ENCODE assay signal across 26 cellular contexts in the genomic region with DNA sequence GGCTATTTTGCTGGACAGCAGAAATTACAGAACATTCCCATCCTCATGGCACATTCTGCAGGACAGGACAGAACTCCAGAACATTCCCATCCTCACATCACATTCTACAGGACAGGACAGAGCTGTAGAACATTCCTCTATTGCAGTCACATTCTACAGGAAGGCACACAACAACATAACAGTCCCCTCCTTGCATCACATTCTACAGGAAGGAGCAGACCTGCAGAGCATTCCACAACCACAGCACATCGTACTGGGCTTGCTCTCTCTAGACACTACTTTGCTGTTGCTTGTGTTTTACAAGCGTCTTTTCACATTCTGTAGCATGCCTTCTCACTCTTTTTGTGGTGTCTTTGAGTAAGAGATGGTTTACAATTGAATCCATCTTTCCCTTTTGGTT.
"Had no signal": no experiment of that assay in that cellular context is flagged by ENCODE, and none has a peak within 500 bp of the region (broad histone marks: within the 10 kb centered on the region; RNA-seq: fewer than 3 reads in every experiment).

No MANE protein-coding gene starts in this region.

- H3K4me3 Mint-ChIP-seq: activated CD8-positive, alpha-beta T cell treated with anti-CD3 and anti-CD28 coated beads, Interleukin-2, amount 10 ng/mL, durations not matched to agents 7 days and 5 days; activated naive CD8-positive, alpha-beta T cell treated with anti-CD3 and anti-CD28 coated beads, Interleukin-2, amount 10 ng/mL, durations not matched to agents 7 days and 5 days; T-helper 17 cell; WTC11 had no signal

- ATAC-seq: activated CD8-positive, alpha-beta T cell treated with anti-CD3 and anti-CD28 coated beads, Interleukin-2, amount 10 ng/mL, durations not matched to agents 7 days and 5 days; Right ventricle myocardium inferior; T-helper 17 cell; WTC11 had no signal

- H3K4me3 ChIP-seq: adrenal gland, breast epithelium, SK-N-MC had no signal

- H3K9me3 Mint-ChIP-seq: activated naive CD8-positive, alpha-beta T cell treated with anti-CD3 and anti-CD28 coated beads, Interleukin-2, amount 10 ng/mL, durations not matched to agents 7 days and 5 days; WTC11 had no signal

- H3K4me1 Mint-ChIP-seq: activated naive CD8-positive, alpha-beta T cell treated with anti-CD3 and anti-CD28 coated beads, Interleukin-2, amount 10 ng/mL, durations not matched to agents 7 days and 5 days; WTC11 had no signal

- H3K4me1 ChIP-seq: breast epithelium had no signal

- H3K36me3 Mint-ChIP-seq: activated naive CD8-positive, alpha-beta T cell treated with anti-CD3 and anti-CD28 coated beads, Interleukin-2, amount 10 ng/mL, durations not matched to agents 7 days and 5 days; WTC11 had no signal

- H3K27me3 ChIP-seq: adrenal gland, breast epithelium had no signal

- DNase-seq: activated CD4-positive, alpha-beta T cell treated with anti-CD3 and anti-CD28 coated beads for 48 hours; activated CD4-positive, alpha-beta T cell treated with anti-CD3 and anti-CD28 coated beads, Interleukin-2, amount 50 U/mL, for 4 hours; activated CD4-positive, CD25-positive, alpha-beta regulatory T cell treated with anti-CD3 and anti-CD28 coated beads, Interleukin-2, amount 50 U/mL, for 72 hours; activated CD8-positive, alpha-beta memory T cell treated with anti-CD3 and anti-CD28 coated beads, Interleukin-2, amount 50 U/mL, for 48 hours; activated CD8-positive, alpha-beta T cell treated with anti-CD3 and anti-CD28 coated beads, Interleukin-2, amount 10 ng/mL, durations not matched to agents 7 days and 5 days; activated naive CD4-positive, alpha-beta T cell treated with anti-CD3 and anti-CD28 coated beads, Interleukin-2, amount 50 U/mL, for 16 hours; activated naive CD8-positive, alpha-beta T cell treated with anti-CD3 and anti-CD28 coated beads, Interleukin-2, amount 10 ng/mL, durations not matched to agents 7 days and 5 days; activated T-cell treated with anti-CD3 and anti-CD28 coated beads, Interleukin-2, amount 50 U/mL, for 1 hour; adrenal gland; aorta; caudate nucleus; NCI-H1092; NCI-H1417; NCI-H1694; NCI-H2029 treated with DMSO at 0.1 percent for 48 hours; NCI-H345; NCI-H510A; NCI-H526 treated with DMSO at 0.1 percent for 48 hours; NCI-H82; SW 1271; T-helper 17 cell; T-helper 9 cell had no signal

- H3K27me3 Mint-ChIP-seq: T-helper 17 cell had no signal

- H3K9me3 ChIP-seq: adrenal gland, breast epithelium had no signal

- H3K27ac Mint-ChIP-seq: activated CD8-positive, alpha-beta T cell treated with anti-CD3 and anti-CD28 coated beads, Interleukin-2, amount 10 ng/mL, durations not matched to agents 7 days and 5 days; activated naive CD8-positive, alpha-beta T cell treated with anti-CD3 and anti-CD28 coated beads, Interleukin-2, amount 10 ng/mL, durations not matched to agents 7 days and 5 days; T-helper 17 cell; WTC11 had no signal

- H3K36me3 ChIP-seq: adrenal gland, breast epithelium had no signal

- H3K27ac ChIP-seq: adrenal gland, breast epithelium, SK-N-MC had no signal
